Comparison of ENCODE assay signal across 8 cellular contexts in genomic region chr17:81601525-81602120, GRCh38. TPM values are rescaled to one million over a fixed set of nuclear protein-coding genes. Genes with fewer than 3 reads are reported as not detected.
DNase-seq lines count a peak whose midpoint lies in the region; ATAC-seq and TF ChIP-seq lines count a peak whose summit lies in the region.

No MANE protein-coding gene starts in this region.

- peak; percentile 91 for TF ChIP-seq RAD21 in HCT116 (IDR thresholded peaks at IDR 0.05; ENCODE audit: low read depth)

- H3K4me3 Mint-ChIP-seq in naive thymus-derived CD4-positive, alpha-beta T cell, result no peak overlapping the region

- 39% methylated on average over 9 of the region's 9 CpGs for WGBS in esophagus muscularis mucosa
- WGBS in aorta, 2 donors, result 22 to 31% methylated on average over 9 of the region's 9 CpGs

- peaks cover 8% of the 10 kb centered on the region; the same call in 1 of the 2 replicates for H4K20me1 ChIP-seq in HCT116 (ENCODE audit: insufficient read depth)

- TF ChIP-seq POLR2A in HCT116 (IDR thresholded peaks at IDR 0.05; ENCODE audit: borderline replicate concordance, extremely low read depth, insufficient read depth, insufficient read length), result no peak
- TF ChIP-seq POLR2A in esophagus muscularis mucosa (IDR thresholded peaks at IDR 0.05; ENCODE audit: low read depth), result no peak

- TF ChIP-seq CTCF in HCT116 (IDR thresholded peaks at IDR 0.05 in 2 of 3, conservative IDR thresholded peaks at IDR 0.05 in 1 of 3; ENCODE audit: borderline replicate concordance in 1 of 3, insufficient read depth in 1 of 3, low read depth in 2 of 3, low read length in 2 of 3), result peak; percentile 75 to 96 (median 92)
- peak; percentile 64 to 84 (median 70) for TF ChIP-seq CTCF in esophagus muscularis mucosa (IDR thresholded peaks at IDR 0.05)

- no TSS peak for BruUV-seq in HCT116 (replicated peaks; lab: Mats Ljungman, UMichigan)

- CTCF ChIA-PET in HCT116 (lab: Charles Lee), result interaction anchor here (0.8 to 1.5 kb wide), 2 partner anchors 38 to 83 kb away, joined by 3 to 6 read pairs; no protein-coding TSS in a partner anchor
- CTCF ChIA-PET in naive thymus-derived CD4-positive, alpha-beta T cell (lab: Charles Lee), result interaction anchor here (0.5 to 2.7 kb wide), 11 partner anchors 13 to 351 kb away, joined by 3 to 18 read pairs (median 4); partner anchors contain the start of gene FAAP100

- H3K27me3 ChIP-seq in HCT116 (ENCODE audit: insufficient read depth, low read length) (no peaks in the 10 kb centered on the region), esophagus muscularis mucosa (no peaks in the 10 kb centered on the region), aorta (ENCODE audit: control insufficient read depth in 1 of 2, insufficient read depth in 2 of 2, low read length in 1 of 2) (no peaks in the 10 kb centered on the region)
- no peaks in the 10 kb centered on the region for H3K27me3 ChIP-seq in naive thymus-derived CD4-positive, alpha-beta T cell (ENCODE audit: control insufficient read depth in 2 of 2, insufficient read depth in 2 of 2, low read length in 2 of 2)

- ATAC-seq in HCT116 (peak; percentile 96), aorta (ENCODE audit: low FRiP score) (peak; percentile 82), GM19324 (IDR thresholded peaks at IDR 0.05; ENCODE audit: low FRiP score, unreplicated experiment) (no peak)
- peak; percentile 92 for ATAC-seq in naive thymus-derived CD4-positive, alpha-beta T cell

- no peak overlapping the region for H3K9ac ChIP-seq in HCT116 (ENCODE audit: low read length)

- H2AFZ ChIP-seq in HCT116 (ENCODE audit: low read depth, low read length, poor library complexity, severe bottlenecking), result no peak overlapping the region

- no peak overlapping the region for H3K4me2 ChIP-seq in HCT116 (ENCODE audit: low read length)

- peaks cover 0 to 6% of the 10 kb centered on the region in 2 experiments; a peak in 2 of 4 replicates for H3K4me1 ChIP-seq in HCT116 (ENCODE audit: control insufficient read depth in 1 of 2, insufficient read depth in 2 of 2, low read length in 2 of 2)
- H3K4me1 ChIP-seq in esophagus muscularis mucosa, result peaks cover 10 to 19% (median 17%) of the 10 kb centered on the region in 4 donors
- H3K4me1 ChIP-seq in naive thymus-derived CD4-positive, alpha-beta T cell (ENCODE audit: control insufficient read depth in 2 of 2, insufficient read depth in 2 of 2, low read length in 2 of 2), result peaks cover 0 to 6% of the 10 kb centered on the region in 2 donors
- no peaks in the 10 kb centered on the region for H3K4me1 ChIP-seq in aorta (ENCODE audit: control insufficient read depth in 1 of 2, insufficient read depth in 2 of 2, low read length in 2 of 2)

- POLR2A ChIA-PET in HCT116 (lab: Charles Lee), result no interaction called here
- POLR2A ChIA-PET in naive thymus-derived CD4-positive, alpha-beta T cell (lab: Charles Lee), result interaction anchor here (0.9 to 1.6 kb wide), 4 partner anchors 49 to 117 kb away, joined by 3 to 6 read pairs (median 4); partner anchors contain the start of gene FAAP100

- peaks cover 50 to 63% of the 10 kb centered on the region in 2 experiments for H3K36me3 ChIP-seq in HCT116 (ENCODE audit: control insufficient read depth in 1 of 2, insufficient read depth in 2 of 2, low read length in 2 of 2)
- peaks cover 57 to 95% (median 80%) of the 10 kb centered on the region in 4 donors for H3K36me3 ChIP-seq in esophagus muscularis mucosa
- peaks cover 9 to 57% (median 11%) of the 10 kb centered on the region in 3 experiments for H3K36me3 ChIP-seq in naive thymus-derived CD4-positive, alpha-beta T cell (ENCODE audit: control insufficient read depth in 2 of 3, insufficient read depth in 3 of 3, low read length in 3 of 3)
- H3K36me3 ChIP-seq in aorta (ENCODE audit: control insufficient read depth in 1 of 2, insufficient read depth in 2 of 2, low read length in 1 of 2), result peaks cover 0 to 13% of the 10 kb centered on the region in 2 donors

- H3K79me2 ChIP-seq in HCT116 (ENCODE audit: insufficient read depth, low read length), result peaks cover 62% of the 10 kb centered on the region

- H3K9me3 Mint-ChIP-seq in naive thymus-derived CD4-positive, alpha-beta T cell, result no peaks in the 10 kb centered on the region

- RAD21 ChIA-PET in HCT116 (lab: Charles Lee; ENCODE audit: low non-redundant PET in 1 of 2, low total read pairs in 2 of 2, uncharacterized antibody in 2 of 2, unreplicated experiment in 2 of 2), result no interaction called here

- no peaks in the 10 kb centered on the region for H3K9me2 ChIP-seq in HCT116 (ENCODE audit: insufficient read depth)

- peaks cover 2 to 14% (median 9%) of the 10 kb centered on the region in 7 donors for H3K4me1 Mint-ChIP-seq in naive thymus-derived CD4-positive, alpha-beta T cell

- no peak for TF ChIP-seq EP300 in esophagus muscularis mucosa (IDR thresholded peaks at IDR 0.05)

- H3K9me3 ChIP-seq in HCT116 (ENCODE audit: control insufficient read depth in 1 of 2, insufficient read depth in 1 of 2, low read depth in 1 of 2, low read length in 2 of 2) (no peaks in the 10 kb centered on the region), esophagus muscularis mucosa (no peaks in the 10 kb centered on the region), aorta (ENCODE audit: control insufficient read depth, low read length) (no peaks in the 10 kb centered on the region)
- H3K9me3 ChIP-seq in naive thymus-derived CD4-positive, alpha-beta T cell (ENCODE audit: control insufficient read depth in 2 of 3, low read length in 3 of 3), result no peaks in the 10 kb centered on the region

- H3K27ac Mint-ChIP-seq in naive thymus-derived CD4-positive, alpha-beta T cell, result peak overlapping the region in 3 of 9 donors; percentile 1 to 48 (median 25)

- DNase-seq in COLO668 (lab: John Stamatoyannopoulos, UW; ENCODE audit: unreplicated experiment), result peak; percentile 33
- DNase-seq in HCT116 (ENCODE audit: low read depth, low spot score), result peak; percentile 49
- DNase-seq in NCI-H524 treated with DMSO at 0.1 percent for 48 hours (lab: John Stamatoyannopoulos, UW), result peak; percentile 12
- DNase-seq in activated CD4-positive, alpha-beta T cell treated with anti-CD3 and anti-CD28 coated beads, Interleukin-2, amount 50 U/mL, for 1 hour, result peak; percentile 17
- DNase-seq in esophagus muscularis mucosa (ENCODE audit: extremely low spot score), result no peak
- DNase-seq in naive thymus-derived CD4-positive, alpha-beta T cell, result peak in 8 of 9 donors; percentile 30 to 69 (median 60)
- DNase-seq in aorta, result peak in 1 of 2 donors; percentile 41

- no peaks in the 10 kb centered on the region for H3K27me3 Mint-ChIP-seq in naive thymus-derived CD4-positive, alpha-beta T cell

- H3K27ac ChIP-seq in HCT116 (ENCODE audit: low read depth, low read length), result no peak overlapping the region
- peak overlapping the region in 2 of 4 donors; percentile 8 to 16 for H3K27ac ChIP-seq in esophagus muscularis mucosa (replicated peaks in 1 of 4)
- no peak overlapping the region for H3K27ac ChIP-seq in naive thymus-derived CD4-positive, alpha-beta T cell (ENCODE audit: low read depth, low read length)
- H3K27ac ChIP-seq in aorta (ENCODE audit: low read depth in 1 of 2, low read length in 2 of 2), result no peak overlapping the region

- H3K36me3 Mint-ChIP-seq in naive thymus-derived CD4-positive, alpha-beta T cell, result peaks cover 5 to 34% (median 13%) of the 10 kb centered on the region in 5 donors

- H3K4me3 ChIP-seq in HCT116 (replicated peaks in 1 of 2; ENCODE audit: low read depth in 1 of 2, low read length in 2 of 2) (no peak overlapping the region), esophagus muscularis mucosa (no peak overlapping the region), aorta (ENCODE audit: low read length in 2 of 2) (no peak overlapping the region)
- H3K4me3 ChIP-seq in naive thymus-derived CD4-positive, alpha-beta T cell (ENCODE audit: low read length), result no peak overlapping the region

- intact Hi-C loops in HCT116 (cut with micrococcal nuclease), result loop anchor here (1.0 to 5.0 kb wide), 3 partner anchors 34 to 348 kb away; partner anchors contain the start of gene FAAP100
- intact Hi-C loops in esophagus muscularis mucosa (cut with DNase I), result loop anchor here (5.0 kb wide), 1 partner anchor 349 kb away; no protein-coding TSS in a partner anchor
- intact Hi-C loops in naive thymus-derived CD4-positive, alpha-beta T cell (cut with micrococcal nuclease), result loop anchor here (1.0 to 5.0 kb wide), 7 partner anchors 48 to 459 kb away; partner anchors contain the start of gene FAAP100 (in 1 of the 2)
- intact Hi-C loops in aorta (cut with DNase I), result loop anchor here (5.0 to 10.0 kb wide), 3 partner anchors 84 to 349 kb away; partner anchors contain the start of gene BAHCC1 (in 1 of the 2)

TF ChIP-seq in HCT116, 20 proteins besides CTCF, POLR2A, EP300 and RAD21 (continues in another document):
- no peak for TF ChIP-seq CEBPB (IDR thresholded peaks at IDR 0.05; ENCODE audit: low read depth)
- no peak for TF ChIP-seq SIN3A (IDR thresholded peaks at IDR 0.05; ENCODE audit: low read depth)
- TF ChIP-seq EZH2phosphoT487 (IDR thresholded peaks at IDR 0.05; ENCODE audit: borderline replicate concordance), result no peak
- no peak for TF ChIP-seq ZFX (IDR thresholded peaks at IDR 0.05)

RNA-seq across cellular contexts. Expression of gene NPLOC4, which starts 35.3 kb away (rescaled TPM):
- total RNA-seq in HCT116 (2021; ENCODE audit: unreplicated experiment) (137 TPM), esophagus muscularis mucosa (10 to 100 TPM; 58.1 to 86.6 (median 65.7) TPM), aorta (10 to 100 TPM; 74.4 to 94.3 TPM)
- polyA plus RNA-seq in HCT116 (2012), result 71.3 and 75.9 TPM in 2 replicates
- total RNA-seq in naive thymus-derived CD4-positive, alpha-beta T cell, result 100 to 1,000 TPM in 2 of 5 experiments, 10 to 100 TPM in 3; 77.7 to 125 (median 93.6) TPM
- polyA plus RNA-seq in naive thymus-derived CD4-positive, alpha-beta T cell, result 10 to 100 TPM; 47.8 to 68.6 TPM
- polyA plus RNA-seq in aorta, result 10 to 100 TPM; 26.7 to 66.8 TPM

RNA-seq across cellular contexts. Expression of gene TSPAN10, which starts 35.4 kb away (rescaled TPM):
- total RNA-seq in HCT116 (2021; ENCODE audit: unreplicated experiment) (2.3 TPM), esophagus muscularis mucosa (under 1 TPM in 2 of 4 donors, not detected in 2; 0.32 to 0.92 TPM), aorta (under 1 TPM; 0.29 to 0.66 TPM)
- polyA plus RNA-seq in HCT116 (2012), result 0.80 and 1.1 TPM in 2 replicates
- 1 to 10 TPM in 2 of 5 experiments, under 1 TPM in 3; 0.32 to 1.9 (median 0.51) TPM for total RNA-seq in naive thymus-derived CD4-positive, alpha-beta T cell
- under 1 TPM; 0.33 to 0.98 TPM for polyA plus RNA-seq in naive thymus-derived CD4-positive, alpha-beta T cell
- under 1 TPM; 0.25 to 0.28 TPM for polyA plus RNA-seq in aorta

RNA-seq across cellular contexts. Expression of gene FAAP100, which starts 49.5 kb away (rescaled TPM):
- total RNA-seq in HCT116 (2021; ENCODE audit: unreplicated experiment) (53.4 TPM), esophagus muscularis mucosa (10 to 100 TPM; 13.7 to 33.3 (median 18.6) TPM), aorta (10 to 100 TPM; 20.9 to 32.2 TPM)
- 21.7 and 21.8 TPM in 2 replicates for polyA plus RNA-seq in HCT116 (2012)
- total RNA-seq in naive thymus-derived CD4-positive, alpha-beta T cell, result 10 to 100 TPM; 28.8 to 57.0 (median 43.6) TPM
- 10 to 100 TPM in 1 of 2 donors, 1 to 10 TPM in 1; 9.0 to 20.1 TPM for polyA plus RNA-seq in naive thymus-derived CD4-positive, alpha-beta T cell
- 10 to 100 TPM in 1 of 2 donors, 1 to 10 TPM in 1; 8.8 to 48.4 TPM for polyA plus RNA-seq in aorta

RNA-seq across cellular contexts. Expression of gene PDE6G, which starts 54.7 kb away (rescaled TPM):
- total RNA-seq in HCT116 (2021; ENCODE audit: unreplicated experiment), result not detected
- polyA plus RNA-seq in HCT116 (2012), result 0.10 TPM in 1 of 2 replicates, not detected in the other
- under 1 TPM in 1 of 4 donors, not detected in 3; 0.98 TPM for total RNA-seq in esophagus muscularis mucosa
- 10 to 100 TPM in 1 of 5 experiments, 1 to 10 TPM in 4; 1.0 to 28.0 (median 1.9) TPM for total RNA-seq in naive thymus-derived CD4-positive, alpha-beta T cell
- 1 to 10 TPM; 2.0 to 2.6 TPM for polyA plus RNA-seq in naive thymus-derived CD4-positive, alpha-beta T cell
- total RNA-seq in aorta, result under 1 TPM in 1 of 2 donors, not detected in 1; 0.58 TPM
- polyA plus RNA-seq in aorta, result under 1 TPM in 1 of 2 donors, not detected in 1; 0.43 TPM
